ENCODE assay signal across 8 cellular contexts in genomic region chr2:191012845-191013616, GRCh38. TPM values are rescaled to one million over a fixed set of nuclear protein-coding genes. Genes with fewer than 3 reads are reported as not detected.
DNase-seq lines count a peak whose midpoint lies in the region; ATAC-seq and TF ChIP-seq lines count a peak whose summit lies in the region.

No MANE protein-coding gene starts in this region.

- DNase-seq in NT2/D1 (ENCODE audit: low read depth, low spot score) = no peak
- peak; percentile 49 for DNase-seq in fibroblast of mammary gland (ENCODE audit: low read depth)
- peak; percentile 44 for DNase-seq in renal cortical epithelial cell (ENCODE audit: low read depth)
- DNase-seq in GM20000 (ENCODE audit: low spot score) = no peak

- no peak for TF ChIP-seq CTCF in fibroblast of mammary gland (conservative IDR thresholded peaks at IDR 0.05; ENCODE audit: control insufficient read depth, insufficient read depth, low read depth, low read length)
- no peak for TF ChIP-seq CTCF in GM20000 (IDR thresholded peaks at IDR 0.05; ENCODE audit: extremely low read depth, missing control alignments)

- H3K4me1 ChIP-seq in NT2/D1 (ENCODE audit: insufficient read depth, insufficient read length) = no peaks in the 10 kb centered on the region

- H3K36me3 ChIP-seq in NT2/D1 (ENCODE audit: insufficient read depth, insufficient read length, low read length) = peaks cover 29% of the 10 kb centered on the region

- H3K4me3 ChIP-seq in NT2/D1 (ENCODE audit: insufficient read length, low read depth) = peak overlapping the region; percentile 86
- peak overlapping the region; percentile 77 for H3K4me3 ChIP-seq in fibroblast of mammary gland (ENCODE audit: control insufficient read depth, low read depth, low read length)

- H3K9me3 ChIP-seq in NT2/D1 (ENCODE audit: insufficient read depth, low read length) = peaks cover 11% of the 10 kb centered on the region; the same call in 1 of the 2 replicates

- ATAC-seq in GM18502 (IDR thresholded peaks at IDR 0.05; ENCODE audit: poor library complexity, unreplicated experiment) (peak; percentile 8), GM21576 (IDR thresholded peaks at IDR 0.05; ENCODE audit: unreplicated experiment) (no peak), GM21390 (IDR thresholded peaks at IDR 0.05; ENCODE audit: unreplicated experiment) (no peak), GM21381 (IDR thresholded peaks at IDR 0.05; ENCODE audit: unreplicated experiment) (no peak)

- peaks cover 24% of the 10 kb centered on the region for H3K27me3 ChIP-seq in NT2/D1 (ENCODE audit: insufficient read depth, insufficient read length)

- H3K9ac ChIP-seq in NT2/D1 (ENCODE audit: insufficient read length, low read depth) = peak overlapping the region; percentile 92

RNA-seq across cellular contexts. Expression of gene STAT1, which starts 0.9 kb away (rescaled TPM):
- total RNA-seq in renal cortical epithelial cell = 149 and 189 TPM in 2 replicates

Comparison
In these comparisons a context has a peak if more than half of its experiments do, and no peak if none do; other contexts are left out.
1. DNase-seq: peak in fibroblast of mammary gland (single experiment) and renal cortical epithelial cell (single experiment); none in NT2/D1 (single experiment) and GM20000 (single experiment).